ENCODE assay signal across 23 cellular contexts in genomic region chr1:19205845-19206244, GRCh38. TPM values are rescaled to one million over a fixed set of nuclear protein-coding genes. Genes with fewer than 3 reads are reported as not detected.
A peak's percentile ranks its signal among the peaks of the same experiment; 100 is the strongest.
DNase-seq lines count a peak whose midpoint lies in the region; ATAC-seq and TF ChIP-seq lines count a peak whose summit lies in the region.
"Had no signal": no experiment of that assay in that cellular context is flagged by ENCODE, and none has a peak within 500 bp of the region (broad histone marks: within the 10 kb centered on the region; RNA-seq: fewer than 3 reads in every experiment).

No MANE protein-coding gene starts in this region.

- H3K27me3 Mint-ChIP-seq in activated CD4-positive, alpha-beta T cell treated with anti-CD3 and anti-CD28 coated beads, Interleukin-2, amount 10 ng/mL, durations not matched to agents 24 days and 14 days, result no peaks in the 10 kb centered on the region
- H3K27me3 Mint-ChIP-seq in HFFc6 (ENCODE audit: insufficient read depth), result no peaks in the 10 kb centered on the region
- no peaks in the 10 kb centered on the region for H3K27me3 Mint-ChIP-seq in activated T-helper 2 cell treated with anti-CD3 and anti-CD28 coated beads, Interferon-gamma antibody, Interleukin-2, Interleukin-4, amounts not matched to agents 10 μg/mL and 5 μg/mL and 100 μg/mL, durations not matched to agents 14 hours and 24 hours and 36 hours (ENCODE audit: low read depth)
- H3K27me3 Mint-ChIP-seq: activated CD4-positive, alpha-beta T cell treated with anti-CD3 and anti-CD28 coated beads, Interleukin-2, amount 10 ng/mL, durations not matched to agents 7 days and 5 days; B cell had no signal

- H3K9me3 Mint-ChIP-seq in activated CD4-positive, alpha-beta T cell treated with anti-CD3 and anti-CD28 coated beads, Interleukin-2, amount 10 ng/mL, durations not matched to agents 24 days and 14 days, result no peaks in the 10 kb centered on the region
- no peaks in the 10 kb centered on the region for H3K9me3 Mint-ChIP-seq in HFFc6
- no peaks in the 10 kb centered on the region for H3K9me3 Mint-ChIP-seq in activated T-helper 2 cell treated with anti-CD3 and anti-CD28 coated beads, Interferon-gamma antibody, Interleukin-2, Interleukin-4, amounts not matched to agents 10 μg/mL and 5 μg/mL and 100 μg/mL, durations not matched to agents 14 hours and 24 hours and 36 hours
- H3K9me3 Mint-ChIP-seq: activated CD4-positive, alpha-beta T cell treated with anti-CD3 and anti-CD28 coated beads, Interleukin-2, amount 10 ng/mL, durations not matched to agents 7 days and 5 days had no signal

- no peak for TF ChIP-seq CTCF in HFFc6 (IDR thresholded peaks at IDR 0.05)
- TF ChIP-seq CTCF in body of pancreas (IDR thresholded peaks at IDR 0.05), result no peak

- no peak for TF ChIP-seq POLR2A in body of pancreas (IDR thresholded peaks at IDR 0.05)

- 95 to 100% methylated on average over 1 to 3 of the region's 5 CpGs for WGBS in mesodermal cell (ENCODE audit: insufficient coverage in 2 of 2), 2 experiments
- 17 to 23% methylated on average over 5 of the region's 5 CpGs for WGBS in body of pancreas, 2 donors

- H3K36me3 ChIP-seq in mesodermal cell (ENCODE audit: control insufficient read depth, insufficient read depth, low read length) (peaks cover 33% of the 10 kb centered on the region), body of pancreas (replicated peaks in 1 of 2; ENCODE audit: insufficient read depth in 1 of 2, low read depth in 2 of 2) (no peaks in the 10 kb centered on the region)

- intact Hi-C loops in activated CD4-positive, alpha-beta T cell treated with anti-CD3 and anti-CD28 coated beads, Interleukin-2, amount 10 ng/mL, durations not matched to agents 24 days and 14 days (cut with micrococcal nuclease), result loop anchor here (1.0 to 5.0 kb wide), 2 partner anchors 20 to 254 kb away; no protein-coding TSS in a partner anchor
- intact Hi-C loops in activated T-helper 2 cell treated with anti-CD3 and anti-CD28 coated beads, Interferon-gamma antibody, Interleukin-2, Interleukin-4, amounts not matched to agents 10 μg/mL and 5 μg/mL and 100 μg/mL, durations not matched to agents 14 hours and 24 hours and 36 hours (cut with micrococcal nuclease), result loop anchor here (1.0 to 5.0 kb wide), 2 partner anchors 20 to 254 kb away; no protein-coding TSS in a partner anchor
- intact Hi-C loops in body of pancreas (cut with DNase I), result no loop called here

- H3K27ac ChIP-seq in mesodermal cell (ENCODE audit: low read depth, low read length, severe bottlenecking) (peak overlapping the region; percentile 29), body of pancreas (peak overlapping the region in 2 of 4 donors; percentile 7 to 37)
- H3K27ac ChIP-seq: dorsolateral prefrontal cortex, upper lobe of right lung had no signal

- peak overlapping the region; percentile 9 for H3K27ac Mint-ChIP-seq in activated CD4-positive, alpha-beta T cell treated with anti-CD3 and anti-CD28 coated beads, Interleukin-2, amount 10 ng/mL, durations not matched to agents 24 days and 14 days
- peak overlapping the region; percentile 66 for H3K27ac Mint-ChIP-seq in HFFc6
- H3K27ac Mint-ChIP-seq in activated T-helper 2 cell treated with anti-CD3 and anti-CD28 coated beads, Interferon-gamma antibody, Interleukin-2, Interleukin-4, amounts not matched to agents 10 μg/mL and 5 μg/mL and 100 μg/mL, durations not matched to agents 14 hours and 24 hours and 36 hours, result peak overlapping the region; percentile 65
- H3K27ac Mint-ChIP-seq: B cell had no signal

- peaks cover 55% of the 10 kb centered on the region for H3K4me1 Mint-ChIP-seq in activated CD4-positive, alpha-beta T cell treated with anti-CD3 and anti-CD28 coated beads, Interleukin-2, amount 10 ng/mL, durations not matched to agents 24 days and 14 days
- peaks cover 71% of the 10 kb centered on the region for H3K4me1 Mint-ChIP-seq in HFFc6 (ENCODE audit: low read depth)
- peaks cover 54% of the 10 kb centered on the region for H3K4me1 Mint-ChIP-seq in activated T-helper 2 cell treated with anti-CD3 and anti-CD28 coated beads, Interferon-gamma antibody, Interleukin-2, Interleukin-4, amounts not matched to agents 10 μg/mL and 5 μg/mL and 100 μg/mL, durations not matched to agents 14 hours and 24 hours and 36 hours (ENCODE audit: low read depth)

- peaks cover 30% of the 10 kb centered on the region for H3K36me3 Mint-ChIP-seq in activated CD4-positive, alpha-beta T cell treated with anti-CD3 and anti-CD28 coated beads, Interleukin-2, amount 10 ng/mL, durations not matched to agents 24 days and 14 days (ENCODE audit: low read depth)
- peaks cover 31% of the 10 kb centered on the region for H3K36me3 Mint-ChIP-seq in HFFc6 (ENCODE audit: low read depth)
- H3K36me3 Mint-ChIP-seq in activated T-helper 2 cell treated with anti-CD3 and anti-CD28 coated beads, Interferon-gamma antibody, Interleukin-2, Interleukin-4, amounts not matched to agents 10 μg/mL and 5 μg/mL and 100 μg/mL, durations not matched to agents 14 hours and 24 hours and 36 hours (ENCODE audit: low read depth), result peaks cover 61% of the 10 kb centered on the region

- H3K4me1 ChIP-seq in mesodermal cell (ENCODE audit: control insufficient read depth, insufficient read depth, low read length, poor library complexity, severe bottlenecking) (peaks cover 18% of the 10 kb centered on the region), body of pancreas (peaks cover 59% of the 10 kb centered on the region)

- DNase-seq in activated CD4-positive, alpha-beta T cell treated with anti-CD3 and anti-CD28 coated beads, Interleukin-2, amount 10 ng/mL, durations not matched to agents 24 days and 14 days, result no peak
- DNase-seq in activated CD4-positive, alpha-beta T cell treated with anti-CD3 and anti-CD28 coated beads for 4 hours, result no peak
- no peak for DNase-seq in HFFc6
- no peak for DNase-seq in activated T-helper 2 cell treated with anti-CD3 and anti-CD28 coated beads, Interferon-gamma antibody, Interleukin-2, Interleukin-4, amounts not matched to agents 10 μg/mL and 5 μg/mL and 100 μg/mL, durations not matched to agents 14 hours and 24 hours and 36 hours (ENCODE audit: low spot score)
- DNase-seq in foreskin melanocyte, result no peak
- no peak for DNase-seq in DMS114 treated with DMSO at 0.1 percent for 48 hours (lab: John Stamatoyannopoulos, UW; ENCODE audit: unreplicated experiment)
- DNase-seq in body of pancreas, result no peak
- DNase-seq: activated CD4-positive, alpha-beta T cell treated with anti-CD3 and anti-CD28 coated beads, Interleukin-2, amount 10 ng/mL, durations not matched to agents 7 days and 5 days; activated CD8-positive, alpha-beta memory T cell treated with anti-CD3 and anti-CD28 coated beads, Interleukin-2, amount 50 U/mL, for 4 hours; activated naive CD4-positive, alpha-beta T cell; anterior cingulate cortex; central memory CD4-positive, alpha-beta T cell; dorsolateral prefrontal cortex; NCI-H1092 treated with DMSO at 0.1 percent for 48 hours; NCI-H2029 treated with DMSO at 0.1 percent for 48 hours; NCI-H226; nucleus accumbens; SHP77 treated with DMSO at 0.1 percent for 48 hours; stimulated activated CD4-positive, alpha-beta T cell treated with anti-CD3 and anti-CD28 coated beads, Interleukin-4, amount 100 ng/mL, for 24 hours; upper lobe of right lung had no signal

- no peaks in the 10 kb centered on the region for H3K27me3 ChIP-seq in body of pancreas
- H3K27me3 ChIP-seq: dorsolateral prefrontal cortex, upper lobe of right lung had no signal

- no peak for ATAC-seq in body of pancreas
- ATAC-seq: upper lobe of right lung had no signal

- H3K4me3 ChIP-seq in mesodermal cell (ENCODE audit: extremely low read depth, insufficient read depth, low read length, poor library complexity, severe bottlenecking) (no peak overlapping the region), body of pancreas (no peak overlapping the region)
- H3K4me3 ChIP-seq: dorsolateral prefrontal cortex, lung, upper lobe of right lung had no signal

- H3K4me3 Mint-ChIP-seq in activated CD4-positive, alpha-beta T cell treated with anti-CD3 and anti-CD28 coated beads, Interleukin-2, amount 10 ng/mL, durations not matched to agents 24 days and 14 days, result no peak overlapping the region
- H3K4me3 Mint-ChIP-seq in HFFc6, result no peak overlapping the region
- peak overlapping the region; percentile 15 for H3K4me3 Mint-ChIP-seq in activated T-helper 2 cell treated with anti-CD3 and anti-CD28 coated beads, Interferon-gamma antibody, Interleukin-2, Interleukin-4, amounts not matched to agents 10 μg/mL and 5 μg/mL and 100 μg/mL, durations not matched to agents 14 hours and 24 hours and 36 hours (ENCODE audit: low read depth)
- H3K4me3 Mint-ChIP-seq: activated CD4-positive, alpha-beta T cell treated with anti-CD3 and anti-CD28 coated beads, Interleukin-2, amount 10 ng/mL, durations not matched to agents 7 days and 5 days; B cell had no signal

- no peaks in the 10 kb centered on the region for H3K9me3 ChIP-seq in mesodermal cell (ENCODE audit: control insufficient read depth, low read length)
- H3K9me3 ChIP-seq in body of pancreas, result no peaks in the 10 kb centered on the region
- H3K9me3 ChIP-seq: upper lobe of right lung had no signal

RNA-seq across cellular contexts. Expression of gene UBR4, which starts 4.2 kb away (rescaled TPM):
- 145 and 162 TPM in 2 replicates for total RNA-seq in activated CD4-positive, alpha-beta T cell treated with anti-CD3 and anti-CD28 coated beads, Interleukin-2, amount 10 ng/mL, durations not matched to agents 24 days and 14 days
- total RNA-seq in HFFc6 (2021; fragmentation: NEBNext Ultra II Directional; extraction: Animal tissue kit (Norgen Biotek cat#: 25700)), result 100 to 1,000 TPM in 1 of 6 experiments, 10 to 100 TPM in 5; 74.2 to 116 (median 88.6) TPM
- total RNA-seq in activated T-helper 2 cell treated with anti-CD3 and anti-CD28 coated beads, Interferon-gamma antibody, Interleukin-2, Interleukin-4, amounts not matched to agents 10 μg/mL and 5 μg/mL and 100 μg/mL, durations not matched to agents 14 hours and 24 hours and 36 hours, result 156 and 160 TPM in 2 replicates
- polyA plus RNA-seq in mesodermal cell (2013, experiment 1 of 2), result 125 TPM
- 75.5 TPM for polyA plus RNA-seq in mesodermal cell (2013, experiment 2 of 2)
- 10 to 100 TPM; 84.4 to 87.4 TPM for total RNA-seq in body of pancreas

RNA-seq across cellular contexts. Expression of gene EMC1, which starts 45.5 kb away (rescaled TPM):
- 67.9 and 71.1 TPM in 2 replicates for total RNA-seq in activated CD4-positive, alpha-beta T cell treated with anti-CD3 and anti-CD28 coated beads, Interleukin-2, amount 10 ng/mL, durations not matched to agents 24 days and 14 days
- 100 to 1,000 TPM in 2 of 6 experiments, 10 to 100 TPM in 4; 86.8 to 106 (median 93.6) TPM for total RNA-seq in HFFc6 (2021; fragmentation: NEBNext Ultra II Directional; extraction: Animal tissue kit (Norgen Biotek cat#: 25700))
- total RNA-seq in activated T-helper 2 cell treated with anti-CD3 and anti-CD28 coated beads, Interferon-gamma antibody, Interleukin-2, Interleukin-4, amounts not matched to agents 10 μg/mL and 5 μg/mL and 100 μg/mL, durations not matched to agents 14 hours and 24 hours and 36 hours, result 54.0 and 57.4 TPM in 2 replicates
- 56.0 TPM for polyA plus RNA-seq in mesodermal cell (2013, experiment 1 of 2)
- polyA plus RNA-seq in mesodermal cell (2013, experiment 2 of 2), result 50.4 TPM
- total RNA-seq in body of pancreas, result 10 to 100 TPM; 15.3 to 23.7 TPM

RNA-seq across cellular contexts. Expression of gene MRTO4, which starts 45.8 kb away (rescaled TPM):
- 132 and 135 TPM in 2 replicates for total RNA-seq in activated CD4-positive, alpha-beta T cell treated with anti-CD3 and anti-CD28 coated beads, Interleukin-2, amount 10 ng/mL, durations not matched to agents 24 days and 14 days
- total RNA-seq in HFFc6 (2021; fragmentation: NEBNext Ultra II Directional; extraction: Animal tissue kit (Norgen Biotek cat#: 25700)), result 10 to 100 TPM; 40.0 to 61.9 (median 45.0) TPM
- total RNA-seq in activated T-helper 2 cell treated with anti-CD3 and anti-CD28 coated beads, Interferon-gamma antibody, Interleukin-2, Interleukin-4, amounts not matched to agents 10 μg/mL and 5 μg/mL and 100 μg/mL, durations not matched to agents 14 hours and 24 hours and 36 hours, result 109 and 113 TPM in 2 replicates
- polyA plus RNA-seq in mesodermal cell (2013, experiment 1 of 2), result 23.6 TPM
- polyA plus RNA-seq in mesodermal cell (2013, experiment 2 of 2), result 19.8 TPM
- 10 to 100 TPM; 17.6 to 27.7 TPM for total RNA-seq in body of pancreas

Comparison
In these comparisons a context has a peak if more than half of its experiments do, and no peak if none do; other contexts are left out.
1. H3K27ac Mint-ChIP-seq: peak in every context shown above with its lines; median percentile 66 in HFFc6; 65 in activated T-helper 2 cell treated with anti-CD3 and anti-CD28 coated beads, Interferon-gamma antibody, Interleukin-2, Interleukin-4, amounts not matched to agents 10 μg/mL and 5 μg/mL and 100 μg/mL, durations not matched to agents 14 hours and 24 hours and 36 hours; 9 in activated CD4-positive, alpha-beta T cell treated with anti-CD3 and anti-CD28 coated beads, Interleukin-2, amount 10 ng/mL, durations not matched to agents 24 days and 14 days.